ENCODE assay signal across 8 cellular contexts in genomic region chr6:137870744-137871247, GRCh38. TPM values are rescaled to one million over a fixed set of nuclear protein-coding genes. Genes with fewer than 3 reads are reported as not detected.
A peak's percentile ranks its signal among the peaks of the same experiment; 100 is the strongest.
DNase-seq lines count a peak whose midpoint lies in the region; ATAC-seq and TF ChIP-seq lines count a peak whose summit lies in the region.

No MANE protein-coding gene starts in this region.

- peaks cover 2% of the 10 kb centered on the region for H3K27me3 Mint-ChIP-seq in dendritic cell treated with granulocyte-macrophage colony-stimulating factor and Interleukin-4, amounts not matched to agents 40 ng/mL and 50 ng/mL, for 4 days

- no peak overlapping the region for H2AFZ ChIP-seq in OCI-LY7 (ENCODE audit: low read length)

- peaks cover 63% of the 10 kb centered on the region for H3K4me1 Mint-ChIP-seq in dendritic cell treated with granulocyte-macrophage colony-stimulating factor and Interleukin-4, amounts not matched to agents 40 ng/mL and 50 ng/mL, for 4 days (ENCODE audit: low read depth)

- no peaks in the 10 kb centered on the region for H3K9me3 ChIP-seq in BLaER1 treated with 17β-estradiol and CSF1 and Interleukin-3, amounts not matched to agents 10 nM and 100 nM (replicated peaks in 1 of 11)
- H3K9me3 ChIP-seq in OCI-LY7 (ENCODE audit: low read length) (no peaks in the 10 kb centered on the region), skeletal muscle satellite cell (replicated peaks; ENCODE audit: low read length) (no peaks in the 10 kb centered on the region)

- intact Hi-C loops in OCI-LY7 (cut with micrococcal nuclease; ENCODE audit: unreplicated experiment) = no loop called here
- intact Hi-C loops in dendritic cell treated with granulocyte-macrophage colony-stimulating factor and Interleukin-4, amounts not matched to agents 40 ng/mL and 50 ng/mL, for 4 days (cut with micrococcal nuclease) = loop anchor here (5.0 kb wide), 1 partner anchor 57 kb away; no protein-coding TSS in a partner anchor

- peak; percentile 20; the same call in 1 of the 2 replicates for TF ChIP-seq CTCF in OCI-LY7 (conservative IDR thresholded peaks at IDR 0.05; ENCODE audit: low read length)
- no peak for TF ChIP-seq CTCF in foreskin fibroblast (IDR thresholded peaks at IDR 0.05; ENCODE audit: low read depth, low read length)

- CTCF ChIA-PET in OCI-LY7 (lab: Charles Lee; ENCODE audit: unreplicated experiment) = interaction anchor here (1.1 to 1.6 kb wide), 5 partner anchors 80 to 166 kb away, joined by 3 to 5 read pairs (median 3); no protein-coding TSS in a partner anchor

- peaks cover 26 to 68% (median 45%) of the 10 kb centered on the region in 11 experiments for H3K36me3 ChIP-seq in BLaER1 treated with 17β-estradiol and CSF1 and Interleukin-3, amounts not matched to agents 10 nM and 100 nM
- H3K36me3 ChIP-seq in OCI-LY7 (ENCODE audit: insufficient read depth, low read length) (peaks cover 50% of the 10 kb centered on the region), skeletal muscle satellite cell (ENCODE audit: insufficient read depth, low read length) (peaks cover 19% of the 10 kb centered on the region)

- DNase-seq in OCI-LY7 (ENCODE audit: low spot score) (peak; percentile 39), foreskin fibroblast (no peak), GF-D8 (lab: John Stamatoyannopoulos, UW) (no peak)

- peaks cover 0 to 43% (median 8%) of the 10 kb centered on the region in 11 experiments; a peak in 7 of 22 replicates for H4K20me1 ChIP-seq in BLaER1 treated with 17β-estradiol and CSF1 and Interleukin-3, amounts not matched to agents 10 nM and 100 nM
- peaks cover 7% of the 10 kb centered on the region; the same call in 1 of the 2 replicates for H4K20me1 ChIP-seq in OCI-LY7 (ENCODE audit: insufficient read depth, low read length)

- H3K79me2 ChIP-seq in OCI-LY7 (ENCODE audit: insufficient read depth, low read depth, low read length) = peaks cover 60% of the 10 kb centered on the region

- peak overlapping the region; percentile 77 to 98 (median 94) for H3K27ac ChIP-seq in BLaER1 treated with 17β-estradiol and CSF1 and Interleukin-3, amounts not matched to agents 10 nM and 100 nM
- H3K27ac ChIP-seq in OCI-LY7 (ENCODE audit: low read depth, low read length, poor library complexity, severe bottlenecking) = peak overlapping the region; percentile 5

- H3K4me1 ChIP-seq in BLaER1 treated with 17β-estradiol and CSF1 and Interleukin-3, amounts not matched to agents 10 nM and 100 nM = peaks cover 44 to 83% (median 76%) of the 10 kb centered on the region in 10 experiments
- H3K4me1 ChIP-seq in OCI-LY7 (ENCODE audit: insufficient read depth, low read length, poor library complexity, severe bottlenecking) = peaks cover 57% of the 10 kb centered on the region
- peaks cover 73% of the 10 kb centered on the region for H3K4me1 ChIP-seq in skeletal muscle satellite cell (ENCODE audit: control insufficient read depth, insufficient read depth, low read length)

- peaks cover 75% of the 10 kb centered on the region for H3K36me3 Mint-ChIP-seq in dendritic cell treated with granulocyte-macrophage colony-stimulating factor and Interleukin-4, amounts not matched to agents 40 ng/mL and 50 ng/mL, for 4 days (ENCODE audit: low read depth)

- POLR2A ChIA-PET in OCI-LY7 (lab: Charles Lee) = interaction anchor here (0.6 to 2.7 kb wide), 13 partner anchors 11 to 622 kb away, joined by 3 to 11 read pairs (median 4); no protein-coding TSS in a partner anchor

- H3K27me3 ChIP-seq in BLaER1 treated with 17β-estradiol and CSF1 and Interleukin-3, amounts not matched to agents 10 nM and 100 nM = no peaks in the 10 kb centered on the region
- H3K27me3 ChIP-seq in skeletal muscle satellite cell (ENCODE audit: control insufficient read depth, insufficient read depth, low read length) = no peaks in the 10 kb centered on the region

- no peaks in the 10 kb centered on the region for H3K9me2 ChIP-seq in OCI-LY7 (ENCODE audit: insufficient read depth, low read length)

- H3K4me3 Mint-ChIP-seq in dendritic cell treated with granulocyte-macrophage colony-stimulating factor and Interleukin-4, amounts not matched to agents 40 ng/mL and 50 ng/mL, for 4 days = peak overlapping the region; percentile 94

- peak overlapping the region; percentile 87 to 96 (median 94) for H3K4me3 ChIP-seq in BLaER1 treated with 17β-estradiol and CSF1 and Interleukin-3, amounts not matched to agents 10 nM and 100 nM
- H3K4me3 ChIP-seq in OCI-LY7 (ENCODE audit: low read depth, low read length, poor library complexity, severe bottlenecking) (peak overlapping the region; percentile 85), skeletal muscle satellite cell (ENCODE audit: low read length) (peak overlapping the region; percentile 19), foreskin fibroblast (ENCODE audit: low read depth in 1 of 2, low read length in 2 of 2) (no peak overlapping the region)

- ATAC-seq in GM19463 (IDR thresholded peaks at IDR 0.05; ENCODE audit: unreplicated experiment) = peak; percentile 25
- no peak for ATAC-seq in GM18861 (IDR thresholded peaks at IDR 0.05; ENCODE audit: unreplicated experiment)

- no TSS peak for BruUV-seq in OCI-LY7 (replicated peaks; lab: Mats Ljungman, UMichigan)

- peak overlapping the region; percentile 87 to 97 (median 92) for H3K4me2 ChIP-seq in BLaER1 treated with 17β-estradiol and CSF1 and Interleukin-3, amounts not matched to agents 10 nM and 100 nM
- H3K4me2 ChIP-seq in OCI-LY7 (ENCODE audit: low read length) = peak overlapping the region; percentile 79
- peak overlapping the region; percentile 97 for H3K4me2 ChIP-seq in skeletal muscle satellite cell (ENCODE audit: low read length)

- H3K9me3 Mint-ChIP-seq in dendritic cell treated with granulocyte-macrophage colony-stimulating factor and Interleukin-4, amounts not matched to agents 40 ng/mL and 50 ng/mL, for 4 days = no peaks in the 10 kb centered on the region

- peak overlapping the region; percentile 96 for H3K27ac Mint-ChIP-seq in dendritic cell treated with granulocyte-macrophage colony-stimulating factor and Interleukin-4, amounts not matched to agents 40 ng/mL and 50 ng/mL, for 4 days

- peak overlapping the region; percentile 92 to 97 (median 95) for H3K9ac ChIP-seq in BLaER1 treated with 17β-estradiol and CSF1 and Interleukin-3, amounts not matched to agents 10 nM and 100 nM
- peak overlapping the region; percentile 4 for H3K9ac ChIP-seq in skeletal muscle satellite cell (ENCODE audit: low read depth, low read length)

RNA-seq across cellular contexts. Expression of gene TNFAIP3, which starts 3.7 kb away (rescaled TPM):
- 7.0 and 8.8 TPM in 2 replicates for total RNA-seq in OCI-LY7 (2014; rRNA removed; shearing (Covaris generic))
- 23.6 and 28.3 TPM in 2 replicates for total RNA-seq in OCI-LY7 (2022)
- total RNA-seq in skeletal muscle satellite cell (2012; rRNA removed) = 15.5 and 22.7 TPM in 2 replicates

Comparison
In these comparisons a context has a peak if more than half of its experiments do, and no peak if none do; other contexts are left out.
1. H3K4me3 ChIP-seq: peak in BLaER1 treated with 17β-estradiol and CSF1 and Interleukin-3, amounts not matched to agents 10 nM and 100 nM (10 of 10), OCI-LY7 (single experiment) and skeletal muscle satellite cell (single experiment); none in foreskin fibroblast (0 of 2).
2. Peak in every context shown above with its lines, with median percentiles within 50 percentile points of each other: H3K4me2 ChIP-seq.